In the genomic region with DNA sequence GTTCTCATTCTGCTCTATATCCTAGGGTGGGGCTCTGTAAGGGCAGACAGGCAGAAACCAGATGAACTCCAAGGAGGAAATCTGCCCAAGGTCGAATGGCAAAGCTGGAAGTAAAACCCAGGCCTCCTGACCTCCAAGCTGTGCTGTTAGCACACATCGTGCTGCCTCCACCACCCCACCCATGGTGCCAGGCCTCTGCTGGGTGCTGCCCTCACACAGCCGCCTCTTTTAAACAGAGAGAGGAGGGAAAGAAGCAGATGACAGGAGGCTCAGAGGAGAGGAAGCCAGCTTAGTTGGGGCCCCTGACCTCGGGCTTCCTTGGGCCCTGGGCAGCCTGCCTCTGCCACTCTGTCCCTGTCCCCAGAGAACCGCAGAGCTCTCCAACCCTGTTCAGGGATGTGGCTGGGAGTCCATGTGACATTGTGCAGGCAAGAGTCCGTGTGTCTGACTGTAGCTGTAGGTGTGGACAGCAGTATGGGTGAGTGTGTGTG, we compare ENCODE assay signal across 9 cellular contexts. TPM values are rescaled to one million over a fixed set of nuclear protein-coding genes. Genes with fewer than 3 reads are reported as not detected.
DNase-seq lines count a peak whose midpoint lies in the region; ATAC-seq, FAIRE-seq and TF ChIP-seq lines count a peak whose summit lies in the region.
"Had no signal": no experiment of that assay in that cellular context is flagged by ENCODE, and none has a peak within 500 bp of the region (broad histone marks: within the 10 kb centered on the region; RNA-seq: fewer than 3 reads in every experiment).

No MANE protein-coding gene starts in this region.

- H3K4me3 Mint-ChIP-seq in dendritic cell treated with granulocyte-macrophage colony-stimulating factor and Interleukin-4, amounts not matched to agents 40 ng/mL and 50 ng/mL, for 4 days = peak overlapping the region; percentile 72

- peak overlapping the region; percentile 77 for H3K27ac Mint-ChIP-seq in dendritic cell treated with granulocyte-macrophage colony-stimulating factor and Interleukin-4, amounts not matched to agents 40 ng/mL and 50 ng/mL, for 4 days

- in situ Hi-C loops in Panc1 (cut with HindIII; ENCODE audit: low pct_unique_long_range_greater_than_20kb, low sequenced_read_pairs) = no loop called here

- H3K4me1 ChIP-seq in Panc1 (ENCODE audit: control insufficient read depth, insufficient read depth, low read length) (peaks cover 18% of the 10 kb centered on the region), lung (ENCODE audit: control insufficient read depth in 2 of 2, insufficient read depth in 2 of 2, low read length in 2 of 2) (peaks cover 0 to 16% of the 10 kb centered on the region in 2 donors), suprapubic skin (peaks cover 38% of the 10 kb centered on the region)

- POLR2A ChIA-PET in Panc1 (lab: Charles Lee) = interaction anchor here (0.6 kb wide), 1 partner anchor 58 kb away, joined by 3 read pairs; no protein-coding TSS in a partner anchor

- H3K27ac ChIP-seq in Panc1 (ENCODE audit: low read length) (no peak overlapping the region; the same call in 1 of the 2 replicates), lung (ENCODE audit: low read depth in 1 of 2, low read length in 1 of 2) (peak overlapping the region; percentile 12 to 44), suprapubic skin (peak overlapping the region; percentile 87)

- intact Hi-C loops in Panc1 (cut with micrococcal nuclease; ENCODE audit: unreplicated experiment) = no loop called here
- intact Hi-C loops in dendritic cell treated with granulocyte-macrophage colony-stimulating factor and Interleukin-4, amounts not matched to agents 40 ng/mL and 50 ng/mL, for 4 days (cut with micrococcal nuclease) = no loop called here

- H3K4me3 ChIP-seq in Panc1 (ENCODE audit: low read depth in 2 of 2, low read length in 2 of 2) = no peak overlapping the region; a peak in 1 of 4 replicates
- H3K4me3 ChIP-seq in lung = no peak overlapping the region
- peak overlapping the region; percentile 81 for H3K4me3 ChIP-seq in suprapubic skin

- peaks cover 34% of the 10 kb centered on the region for H3K27me3 Mint-ChIP-seq in dendritic cell treated with granulocyte-macrophage colony-stimulating factor and Interleukin-4, amounts not matched to agents 40 ng/mL and 50 ng/mL, for 4 days

- H3K27me3 ChIP-seq in Panc1 (ENCODE audit: control insufficient read depth, insufficient read depth, low read length) = no peaks in the 10 kb centered on the region
- H3K27me3 ChIP-seq in lung (ENCODE audit: control insufficient read depth, insufficient read depth) = no peaks in the 10 kb centered on the region
- H3K27me3 ChIP-seq in suprapubic skin = no peaks in the 10 kb centered on the region

- TF ChIP-seq CTCF in Panc1 (IDR thresholded peaks at IDR 0.05) (no peak), lung (IDR thresholded peaks at IDR 0.05; ENCODE audit: control extremely low read depth, extremely low read depth) (no peak), suprapubic skin (IDR thresholded peaks at IDR 0.05) (no peak)

- H3K9me3 Mint-ChIP-seq in dendritic cell treated with granulocyte-macrophage colony-stimulating factor and Interleukin-4, amounts not matched to agents 40 ng/mL and 50 ng/mL, for 4 days = no peaks in the 10 kb centered on the region

- no peak for DNase-seq in Panc1 (ENCODE audit: low read depth, low spot score)
- DNase-seq in lung (ENCODE audit: low spot score) = no peak
- no peak for DNase-seq in suprapubic skin (ENCODE audit: low spot score in 2 of 2)
- no peak for DNase-seq in H54 (ENCODE audit: insufficient read length, low spot score)
- no peak for DNase-seq in NCI-H2081 (lab: John Stamatoyannopoulos, UW)
- DNase-seq in NCI-H146 treated with DMSO at 0.1 percent for 48 hours (lab: John Stamatoyannopoulos, UW; ENCODE audit: unreplicated experiment) = no peak
- DNase-seq: foreskin melanocyte had no signal

- no peak for TF ChIP-seq POLR2A in suprapubic skin (IDR thresholded peaks at IDR 0.05)
- no peak for TF ChIP-seq POLR2A in H54 (IDR thresholded peaks at IDR 0.05; ENCODE audit: low read depth, low read length)

- ATAC-seq in Panc1 (peak; percentile 51), lung (ENCODE audit: insufficient read depth, low FRiP score) (no peak), HG03139 (IDR thresholded peaks at IDR 0.05; ENCODE audit: unreplicated experiment) (no peak)

- FAIRE-seq in H54 (lab: Jason Lieb, UNC) = no peak

- CTCF ChIA-PET in Panc1 (lab: Charles Lee) = interaction anchor here (0.9 kb wide), 1 partner anchor 11 kb away, joined by 4 read pairs; no protein-coding TSS in a partner anchor

- no peaks in the 10 kb centered on the region for H3K36me3 ChIP-seq in Panc1 (ENCODE audit: control insufficient read depth, insufficient read depth, low read length)
- no peaks in the 10 kb centered on the region for H3K36me3 ChIP-seq in lung (ENCODE audit: control insufficient read depth in 2 of 2, insufficient read depth in 2 of 2, low read length in 2 of 2)
- no peaks in the 10 kb centered on the region for H3K36me3 ChIP-seq in suprapubic skin

- no peak for TF ChIP-seq EP300 in suprapubic skin (IDR thresholded peaks at IDR 0.05)

- BruUV-seq in Panc1 (replicated peaks; lab: Mats Ljungman, UMichigan) = no TSS peak

- H3K36me3 Mint-ChIP-seq in dendritic cell treated with granulocyte-macrophage colony-stimulating factor and Interleukin-4, amounts not matched to agents 40 ng/mL and 50 ng/mL, for 4 days (ENCODE audit: low read depth) = no peaks in the 10 kb centered on the region

- WGBS in lung, 2 donors = 28 to 53% methylated on average over 6 of the region's 6 CpGs
- 0% methylated on average over 2 of the region's 6 CpGs for WGBS in suprapubic skin

- H3K9me3 ChIP-seq in Panc1 (ENCODE audit: control insufficient read depth, insufficient read depth, low read depth, low read length) = no peaks in the 10 kb centered on the region
- H3K9me3 ChIP-seq in lung (ENCODE audit: control insufficient read depth in 2 of 2, insufficient read depth in 1 of 2, low read length in 1 of 2) = no peaks in the 10 kb centered on the region
- H3K9me3 ChIP-seq in suprapubic skin = no peaks in the 10 kb centered on the region

- peaks cover 35% of the 10 kb centered on the region for H3K4me1 Mint-ChIP-seq in dendritic cell treated with granulocyte-macrophage colony-stimulating factor and Interleukin-4, amounts not matched to agents 40 ng/mL and 50 ng/mL, for 4 days (ENCODE audit: low read depth)

RNA-seq across cellular contexts. Expression of a gene that starts 1.1 kb away (rescaled TPM):
- total RNA-seq in Panc1 (2021; ENCODE audit: unreplicated experiment) (1.3 TPM), lung (10 to 100 TPM in 1 of 2 donors, 1 to 10 TPM in 1; 6.0 to 15.4 TPM), suprapubic skin (10 to 100 TPM in 1 of 4 donors, 1 to 10 TPM in 3; 7.4 to 11.4 (median 8.3) TPM)
- polyA plus RNA-seq in Panc1 (2012; ENCODE audit: insufficient read length) = 1.2 TPM
- polyA plus RNA-seq in lung = 1 to 10 TPM; 2.0 to 5.4 TPM

RNA-seq across cellular contexts. Expression of a gene that starts 50.5 kb away (rescaled TPM):
- 376 TPM for total RNA-seq in Panc1 (2021; ENCODE audit: unreplicated experiment)
- 254 TPM for polyA plus RNA-seq in Panc1 (2012; ENCODE audit: insufficient read length)
- 100 to 1,000 TPM; 151 to 205 TPM for total RNA-seq in lung
- polyA plus RNA-seq in lung = 10 to 100 TPM; 37.7 to 63.5 TPM
- 100 to 1,000 TPM in 1 of 4 donors, 10 to 100 TPM in 3; 80.5 to 121 (median 90.5) TPM for total RNA-seq in suprapubic skin

RNA-seq across cellular contexts. Expression of a gene that starts 51.1 kb away (rescaled TPM):
- total RNA-seq in Panc1 (2021; ENCODE audit: unreplicated experiment) (78.9 TPM), lung (10 to 100 TPM; 26.7 to 40.1 TPM), suprapubic skin (10 to 100 TPM; 19.2 to 29.9 (median 24.0) TPM)
- polyA plus RNA-seq in Panc1 (2012; ENCODE audit: insufficient read length) = 47.2 TPM
- polyA plus RNA-seq in lung = 10 to 100 TPM; 52.5 to 86.1 TPM
